In genomic region chrX:53718073-53718472, GRCh38 we compare ENCODE assay signal across 20 cellular contexts. TPM values are rescaled to one million over a fixed set of nuclear protein-coding genes. Genes with fewer than 3 reads are reported as not detected.
DNase-seq lines count a peak whose midpoint lies in the region; ATAC-seq, FAIRE-seq and TF ChIP-seq lines count a peak whose summit lies in the region.
"Had no signal": no experiment of that assay in that cellular context is flagged by ENCODE, and none has a peak within 500 bp of the region (broad histone marks: within the 10 kb centered on the region; RNA-seq: fewer than 3 reads in every experiment).

No MANE protein-coding gene starts in this region.

- H3K36me3 ChIP-seq in A673 (ENCODE audit: insufficient read depth, low read length, poor library complexity, severe bottlenecking), result no peaks in the 10 kb centered on the region
- H3K36me3 ChIP-seq in mesendoderm (ENCODE audit: control insufficient read depth, insufficient read depth, low read length), result no peaks in the 10 kb centered on the region

- no peak overlapping the region for H3K27ac ChIP-seq in A673 (ENCODE audit: low read depth, low read length, poor library complexity, severe bottlenecking)
- no peak overlapping the region for H3K27ac ChIP-seq in mesendoderm (ENCODE audit: low read depth, low read length)
- H3K27ac ChIP-seq: dorsolateral prefrontal cortex, RWPE1 had no signal

- H3K36me3 Mint-ChIP-seq in Calu3 (ENCODE audit: insufficient read depth, unreplicated experiment), result peaks cover 11% of the 10 kb centered on the region
- H3K36me3 Mint-ChIP-seq in T-helper 1 cell treated with Interleukin-12 subunit alpha and Interleukin-12 subunit beta and Interleukin-4 antibody, amounts not matched to agents 30 μg/mL and 1 μg/mL, for 36 hours (ENCODE audit: low read depth), result peaks cover 5% of the 10 kb centered on the region
- no peaks in the 10 kb centered on the region for H3K36me3 Mint-ChIP-seq in effector memory CD8-positive, alpha-beta T cell (ENCODE audit: insufficient read depth)
- H3K36me3 Mint-ChIP-seq: brain, T-cell had no signal

- H3K4me2 ChIP-seq in mesendoderm (ENCODE audit: low read length), result no peak overlapping the region

- peaks cover 48% of the 10 kb centered on the region for H3K4me1 Mint-ChIP-seq in Calu3 (ENCODE audit: low read depth, unreplicated experiment)
- H3K4me1 Mint-ChIP-seq in T-helper 1 cell treated with Interleukin-12 subunit alpha and Interleukin-12 subunit beta and Interleukin-4 antibody, amounts not matched to agents 30 μg/mL and 1 μg/mL, for 36 hours (ENCODE audit: low read depth), result peaks cover 44% of the 10 kb centered on the region
- peaks cover 27 to 28% of the 10 kb centered on the region in 2 donors for H3K4me1 Mint-ChIP-seq in effector memory CD8-positive, alpha-beta T cell (ENCODE audit: low read depth in 2 of 2)

- no peaks in the 10 kb centered on the region for H3K79me1 ChIP-seq in mesendoderm (ENCODE audit: low read length)

- H3K27me3 ChIP-seq in A673 (replicated peaks; ENCODE audit: insufficient read depth, low read depth, low read length, poor library complexity), result no peaks in the 10 kb centered on the region
- no peaks in the 10 kb centered on the region for H3K27me3 ChIP-seq in mesendoderm (ENCODE audit: insufficient read depth, low read length, poor library complexity)

- in situ Hi-C loops in GM13976 (cut with MboI; ENCODE audit: low sequenced_read_pairs, unreplicated experiment), result no loop called here

- POLR2A ChIA-PET in A673 (lab: Charles Lee; ENCODE audit: low non-redundant PET), result no interaction called here

- intact Hi-C loops in Calu3 (cut with micrococcal nuclease; ENCODE audit: unreplicated experiment), result loop anchor here (10.0 kb wide), 1 partner anchor 117 kb away; no protein-coding TSS in a partner anchor
- intact Hi-C loops in A673 (cut with micrococcal nuclease; ENCODE audit: unreplicated experiment), result no loop called here

- no peak overlapping the region for H2AK5ac ChIP-seq in mesendoderm (ENCODE audit: low read length)

- H2BK5ac ChIP-seq in mesendoderm (ENCODE audit: low read length), result no peak overlapping the region

- no peak for ATAC-seq in effector memory CD8-positive, alpha-beta T cell (replicated peaks)
- ATAC-seq: left colon, T-cell had no signal

- H3K9me3 ChIP-seq in A673 (ENCODE audit: low read depth, low read length, poor library complexity, severe bottlenecking), result no peaks in the 10 kb centered on the region

- peak overlapping the region; percentile 69 for H3K27ac Mint-ChIP-seq in Calu3 (ENCODE audit: unreplicated experiment)
- peak overlapping the region; percentile 81 for H3K27ac Mint-ChIP-seq in T-helper 1 cell treated with Interleukin-12 subunit alpha and Interleukin-12 subunit beta and Interleukin-4 antibody, amounts not matched to agents 30 μg/mL and 1 μg/mL, for 36 hours
- H3K27ac Mint-ChIP-seq in effector memory CD8-positive, alpha-beta T cell, result peak overlapping the region; percentile 68 to 99
- H3K27ac Mint-ChIP-seq: brain had no signal

- H3K4me1 ChIP-seq in A673 (ENCODE audit: insufficient read depth, low read length, poor library complexity, severe bottlenecking) (peaks cover 6% of the 10 kb centered on the region), mesendoderm (ENCODE audit: control insufficient read depth, low read depth, low read length) (no peaks in the 10 kb centered on the region)

- no peak overlapping the region for H3K4me3 ChIP-seq in A673 (ENCODE audit: low read depth, low read length, poor library complexity, severe bottlenecking)
- H3K4me3 ChIP-seq in mesendoderm (ENCODE audit: low read length), result no peak overlapping the region
- H3K4me3 ChIP-seq: dorsolateral prefrontal cortex had no signal

- FAIRE-seq in GM18507 (lab: Jason Lieb, UNC), result peak; percentile 85

- H2BK120ac ChIP-seq in mesendoderm (ENCODE audit: low read depth, low read length), result no peak overlapping the region

- no peak overlapping the region for H4K8ac ChIP-seq in mesendoderm (ENCODE audit: low read depth, low read length)

- H3K9ac ChIP-seq in mesendoderm (ENCODE audit: low read length), result no peak overlapping the region

- H4K5ac ChIP-seq in mesendoderm (ENCODE audit: low read length), result no peak overlapping the region

- H2BK15ac ChIP-seq in mesendoderm (replicated peaks; ENCODE audit: low read depth), result no peak overlapping the region

- H3K27me3 Mint-ChIP-seq in Calu3 (ENCODE audit: unreplicated experiment), result no peaks in the 10 kb centered on the region
- H3K27me3 Mint-ChIP-seq in T-helper 1 cell treated with Interleukin-12 subunit alpha and Interleukin-12 subunit beta and Interleukin-4 antibody, amounts not matched to agents 30 μg/mL and 1 μg/mL, for 36 hours (ENCODE audit: low read depth), result no peaks in the 10 kb centered on the region
- no peaks in the 10 kb centered on the region for H3K27me3 Mint-ChIP-seq in effector memory CD8-positive, alpha-beta T cell
- H3K27me3 Mint-ChIP-seq: T-cell had no signal

- no peak for DNase-seq in Calu3
- no peak for DNase-seq in GM18507 (ENCODE audit: extremely low spot score, insufficient read length, low read depth)
- DNase-seq in effector memory CD8-positive, alpha-beta T cell, result no peak
- DNase-seq in GM13976 (ENCODE audit: low spot score), result no peak
- no peak for DNase-seq in NCI-H1417 (lab: John Stamatoyannopoulos, UW)
- no peak for DNase-seq in A673 (ENCODE audit: low spot score)
- no peak for DNase-seq in mesendoderm
- DNase-seq: activated CD4-positive, CD25-positive, alpha-beta regulatory T cell treated with anti-CD3 and anti-CD28 coated beads, Interleukin-2, amount 50 U/mL, for 72 hours; activated effector memory CD4-positive, alpha-beta T cell treated with Interleukin-2 at 50 U/mL for 16 hours; C1 segment of cervical spinal cord; dorsolateral prefrontal cortex; left colon; NCI-H1105; NCI-H2171; stimulated activated CD4-positive, alpha-beta T cell treated with anti-CD3 and anti-CD28 coated beads, Interleukin-4, amount 100 ng/mL, for 1 hour; T-cell; trophoblast cell had no signal

- TF ChIP-seq CTCF in Calu3 (IDR thresholded peaks at IDR 0.05; ENCODE audit: unreplicated experiment) (no peak), GM13976 (IDR thresholded peaks at IDR 0.05; ENCODE audit: borderline replicate concordance, control extremely low read depth, extremely low read depth, insufficient read depth, missing control alignments) (no peak), A673 (conservative IDR thresholded peaks at IDR 0.05; ENCODE audit: low read depth, low read length) (no peak)

- no peak overlapping the region for H3K56ac ChIP-seq in mesendoderm (ENCODE audit: low read length)

- CTCF ChIA-PET in Calu3 (lab: Charles Lee), result no interaction called here
- CTCF ChIA-PET in A673 (lab: Charles Lee), result no interaction called here

- H3K79me2 ChIP-seq in mesendoderm (ENCODE audit: control insufficient read depth, insufficient read depth, low read length), result no peaks in the 10 kb centered on the region

- no peak overlapping the region for H3K18ac ChIP-seq in mesendoderm (ENCODE audit: low read length)

- no peak overlapping the region for H3K4ac ChIP-seq in mesendoderm (ENCODE audit: low read depth, low read length)

- H3K4me3 Mint-ChIP-seq in Calu3 (ENCODE audit: low read depth, unreplicated experiment), result no peak overlapping the region
- no peak overlapping the region for H3K4me3 Mint-ChIP-seq in T-helper 1 cell treated with Interleukin-12 subunit alpha and Interleukin-12 subunit beta and Interleukin-4 antibody, amounts not matched to agents 30 μg/mL and 1 μg/mL, for 36 hours
- H3K4me3 Mint-ChIP-seq in effector memory CD8-positive, alpha-beta T cell, result no peak overlapping the region
- H3K4me3 Mint-ChIP-seq: brain had no signal

- no peaks in the 10 kb centered on the region for H3K9me3 Mint-ChIP-seq in Calu3 (ENCODE audit: low read depth, unreplicated experiment)
- H3K9me3 Mint-ChIP-seq in T-helper 1 cell treated with Interleukin-12 subunit alpha and Interleukin-12 subunit beta and Interleukin-4 antibody, amounts not matched to agents 30 μg/mL and 1 μg/mL, for 36 hours, result no peaks in the 10 kb centered on the region
- no peaks in the 10 kb centered on the region for H3K9me3 Mint-ChIP-seq in effector memory CD8-positive, alpha-beta T cell
- H3K9me3 Mint-ChIP-seq: T-cell had no signal

- no peak overlapping the region for H3K23ac ChIP-seq in mesendoderm (ENCODE audit: low read length)

- BruUV-seq in Calu3 (replicated peaks; lab: Mats Ljungman, UMichigan), result no TSS peak
- BruUV-seq in A673 (replicated peaks; lab: Mats Ljungman, UMichigan), result no TSS peak

RNA-seq across cellular contexts. Expression of gene HUWE1, which starts 31.6 kb away (rescaled TPM):
- total RNA-seq in Calu3 (2022), result 347 and 376 TPM in 2 replicates
- 222 and 236 TPM in 2 replicates for total RNA-seq in A673 (2021)
- polyA plus RNA-seq in mesendoderm (2013, experiment 1 of 2), result 48.4 TPM
- 44.3 TPM for polyA plus RNA-seq in mesendoderm (2013, experiment 2 of 2)
